Comparison of ENCODE assay signal across 27 cellular contexts in the genomic region with DNA sequence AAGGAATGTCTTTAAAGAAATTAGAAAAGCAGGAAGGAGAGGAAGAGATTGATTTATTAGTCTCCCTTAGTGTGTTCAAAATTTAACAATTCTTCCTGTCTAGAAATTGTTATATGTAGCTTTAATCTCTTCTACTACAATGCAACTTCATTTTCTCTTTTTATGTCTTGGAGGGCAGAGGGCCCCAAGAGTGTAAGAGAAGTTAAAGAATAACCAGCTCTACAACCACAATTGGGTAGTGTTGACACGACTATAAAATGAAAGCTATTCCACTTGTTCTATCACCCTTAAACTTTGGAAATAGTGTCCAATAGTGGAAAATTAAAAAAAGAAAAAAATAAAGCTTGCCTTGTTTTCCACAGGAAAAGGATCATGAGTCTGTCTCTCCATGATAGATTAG.
DNase-seq lines count a peak whose midpoint lies in the region; ATAC-seq, FAIRE-seq and TF ChIP-seq lines count a peak whose summit lies in the region.
"Had no signal": no experiment of that assay in that cellular context is flagged by ENCODE, and none has a peak within 500 bp of the region (broad histone marks: within the 10 kb centered on the region; RNA-seq: fewer than 3 reads in every experiment).

No MANE protein-coding gene starts in this region.

- H3K27me3 Mint-ChIP-seq in astrocyte (ENCODE audit: low read depth, unreplicated experiment), result no peaks in the 10 kb centered on the region
- H3K27me3 Mint-ChIP-seq: CD4-positive, alpha-beta memory T cell had no signal

- peak; percentile 58 for DNase-seq in ACHN
- no peak for DNase-seq in astrocyte (ENCODE audit: low read depth)
- peak; percentile 6 for DNase-seq in left kidney (ENCODE audit: low read depth, low spot score)
- no peak for DNase-seq in Peyer's patch
- no peak for DNase-seq in NCI-H345 (lab: John Stamatoyannopoulos, UW)
- no peak for DNase-seq in small intestine
- no peak for DNase-seq in globus pallidus (ENCODE audit: low spot score)
- DNase-seq: Caco-2; CD4-positive, alpha-beta memory T cell; DMS 273 treated with DMSO at 0.1 percent for 48 hours; DMS79 treated with DMSO at 0.1 percent for 48 hours; H7; Karpas-422; MV-4-11; NCI-H1105 treated with DMSO at 0.1 percent for 48 hours; NCI-H1694; NCI-H2081; NCI-H2171 treated with DMSO at 0.1 percent for 48 hours; NCI-H446; NCI-H526; OCI-M1; RPMI8226; SHP77 had no signal

- H3K4me1 ChIP-seq in astrocyte (ENCODE audit: insufficient read depth, low read length) (peaks cover 20% of the 10 kb centered on the region), Peyer's patch (no peaks in the 10 kb centered on the region), small intestine (ENCODE audit: control insufficient read depth in 2 of 2, insufficient read depth in 1 of 2, low read depth in 1 of 2, low read length in 1 of 2) (no peaks in the 10 kb centered on the region)
- H3K4me1 ChIP-seq: BLaER1 had no signal

- no peaks in the 10 kb centered on the region for H3K36me3 Mint-ChIP-seq in astrocyte (ENCODE audit: low read depth, unreplicated experiment)
- H3K36me3 Mint-ChIP-seq: CD4-positive, alpha-beta memory T cell had no signal

- FAIRE-seq in astrocyte (lab: Jason Lieb, UNC) (no peak), small intestine (lab: Jason Lieb, UNC) (no peak)
- FAIRE-seq: A204.1, GM12891 had no signal

- H3K36me3 ChIP-seq in astrocyte (ENCODE audit: insufficient read depth, low read length), result no peaks in the 10 kb centered on the region
- no peaks in the 10 kb centered on the region for H3K36me3 ChIP-seq in Peyer's patch
- H3K36me3 ChIP-seq in small intestine (ENCODE audit: control insufficient read depth in 2 of 2, insufficient read depth in 2 of 2, low read length in 2 of 2), result no peaks in the 10 kb centered on the region
- H3K36me3 ChIP-seq: BLaER1 had no signal

- H3K9me3 ChIP-seq in astrocyte (ENCODE audit: insufficient read depth, low read depth, low read length) (no peaks in the 10 kb centered on the region), Peyer's patch (no peaks in the 10 kb centered on the region), small intestine (ENCODE audit: control insufficient read depth, low read depth) (no peaks in the 10 kb centered on the region)
- H3K9me3 ChIP-seq: BLaER1, Caco-2 had no signal

- no peaks in the 10 kb centered on the region for H3K79me2 ChIP-seq in astrocyte (ENCODE audit: insufficient read depth, low read length)

- no peak overlapping the region for H3K4me3 Mint-ChIP-seq in astrocyte (ENCODE audit: unreplicated experiment)
- H3K4me3 Mint-ChIP-seq: CD4-positive, alpha-beta memory T cell had no signal

- 14 to 39% (median 32%) methylated on average over 1 of the region's 1 CpG for WGBS in small intestine, 3 donors

- TF ChIP-seq CTCF in astrocyte (IDR thresholded peaks at IDR 0.05; ENCODE audit: insufficient read depth, low read depth, low read length) (no peak), Peyer's patch (IDR thresholded peaks at IDR 0.05) (no peak)

- H3K27ac ChIP-seq in astrocyte (ENCODE audit: low read depth, low read length) (no peak overlapping the region), Peyer's patch (no peak overlapping the region), small intestine (ENCODE audit: low read depth in 1 of 2, low read length in 1 of 2) (no peak overlapping the region)
- H3K27ac ChIP-seq: BLaER1 had no signal

- no peak overlapping the region for H3K4me3 ChIP-seq in astrocyte (ENCODE audit: insufficient read depth, low read depth, low read length)
- H3K4me3 ChIP-seq in Peyer's patch, result no peak overlapping the region
- H3K4me3 ChIP-seq in small intestine (ENCODE audit: low read depth in 1 of 2, low read length in 2 of 2), result no peak overlapping the region
- H3K4me3 ChIP-seq: BLaER1 had no signal

- peak; percentile 48 for ATAC-seq in GM19463 (IDR thresholded peaks at IDR 0.05; ENCODE audit: unreplicated experiment)

- TF ChIP-seq POLR2A in Peyer's patch (IDR thresholded peaks at IDR 0.05), result no peak

- H4K20me1 ChIP-seq in astrocyte (ENCODE audit: insufficient read depth, low read length), result no peaks in the 10 kb centered on the region
- H4K20me1 ChIP-seq: BLaER1 had no signal

- H3K4me1 Mint-ChIP-seq in astrocyte (ENCODE audit: low read depth, unreplicated experiment), result peaks cover 45% of the 10 kb centered on the region

- H3K27me3 ChIP-seq in astrocyte (ENCODE audit: insufficient read depth, low read length), result no peaks in the 10 kb centered on the region
- no peaks in the 10 kb centered on the region for H3K27me3 ChIP-seq in Peyer's patch
- H3K27me3 ChIP-seq in small intestine (ENCODE audit: control insufficient read depth in 2 of 2, insufficient read depth in 2 of 2, low read length in 2 of 2), result no peaks in the 10 kb centered on the region
- H3K27me3 ChIP-seq: BLaER1 had no signal

- in situ Hi-C loops in ACHN (cut with HindIII; ENCODE audit: low pct_ligation_motif_present, low pct_unique_long_range_greater_than_20kb, low sequenced_read_pairs), result no loop called here

- peak overlapping the region; percentile 53 for H3K27ac Mint-ChIP-seq in astrocyte (ENCODE audit: unreplicated experiment)
- H3K27ac Mint-ChIP-seq: CD4-positive, alpha-beta memory T cell had no signal

- no peak overlapping the region for H2AFZ ChIP-seq in astrocyte (ENCODE audit: low read depth, low read length)

- H3K9me3 Mint-ChIP-seq in astrocyte (ENCODE audit: unreplicated experiment), result no peaks in the 10 kb centered on the region
- H3K9me3 Mint-ChIP-seq: CD4-positive, alpha-beta memory T cell had no signal

- no peak overlapping the region for H3K4me2 ChIP-seq in astrocyte (ENCODE audit: low read length)
- H3K4me2 ChIP-seq: BLaER1 had no signal

- no peak overlapping the region for H3K9ac ChIP-seq in astrocyte (ENCODE audit: low read length)
- H3K9ac ChIP-seq: BLaER1 had no signal

Comparison
In these comparisons a context has a peak if more than half of its experiments do, and no peak if none do; other contexts are left out.
1. DNase-seq: peak in ACHN (single experiment) and left kidney (single experiment); none in astrocyte (single experiment), Peyer's patch (0 of 3), NCI-H345 (single experiment), small intestine (single experiment) and globus pallidus (single experiment).